ENCODE assay signal across 8 cellular contexts in the genomic region with DNA sequence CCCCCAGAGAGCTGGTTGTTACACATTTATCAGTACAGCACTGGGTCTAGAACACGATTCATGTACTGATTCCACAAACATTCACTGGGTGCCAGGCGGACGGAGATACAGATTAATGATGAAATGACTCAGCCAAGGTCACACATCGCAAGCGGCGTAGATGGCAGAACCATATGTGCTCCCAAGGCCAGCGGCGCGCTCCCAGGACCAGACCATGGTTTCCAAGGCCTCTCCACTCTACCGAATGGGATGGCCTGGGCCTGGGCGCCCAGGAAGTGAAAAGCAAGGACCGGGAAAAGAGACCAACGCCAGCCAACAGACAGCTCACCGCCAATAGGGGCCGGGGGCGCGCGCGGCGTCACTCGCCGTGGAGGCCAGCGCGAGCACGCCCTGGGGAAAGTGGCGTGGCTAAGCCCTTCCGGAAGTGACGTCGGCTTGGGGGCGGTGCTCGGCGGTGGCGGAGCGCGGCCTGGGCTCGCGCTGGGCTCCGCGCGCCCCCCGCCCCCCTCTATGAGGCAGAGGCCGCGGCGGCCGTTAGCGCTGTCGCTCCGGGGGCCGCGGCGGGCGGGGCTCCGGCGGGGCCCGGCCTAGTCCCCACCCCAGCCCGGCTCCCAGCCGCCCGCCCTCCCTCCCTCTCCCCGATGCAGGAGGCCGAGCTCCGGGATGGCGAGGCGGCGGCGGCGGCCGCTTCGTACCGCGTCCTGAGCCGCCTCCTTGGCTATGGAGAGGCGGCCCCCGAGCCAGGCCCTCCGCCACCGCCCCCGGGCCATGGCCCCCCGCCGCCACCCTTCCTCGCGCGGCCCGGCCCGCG. TPM values are rescaled to one million over a fixed set of nuclear protein-coding genes. Genes with fewer than 3 reads are reported as not detected.
DNase-seq lines count a peak whose midpoint lies in the region; ATAC-seq and TF ChIP-seq lines count a peak whose summit lies in the region.

A gene with protein sequence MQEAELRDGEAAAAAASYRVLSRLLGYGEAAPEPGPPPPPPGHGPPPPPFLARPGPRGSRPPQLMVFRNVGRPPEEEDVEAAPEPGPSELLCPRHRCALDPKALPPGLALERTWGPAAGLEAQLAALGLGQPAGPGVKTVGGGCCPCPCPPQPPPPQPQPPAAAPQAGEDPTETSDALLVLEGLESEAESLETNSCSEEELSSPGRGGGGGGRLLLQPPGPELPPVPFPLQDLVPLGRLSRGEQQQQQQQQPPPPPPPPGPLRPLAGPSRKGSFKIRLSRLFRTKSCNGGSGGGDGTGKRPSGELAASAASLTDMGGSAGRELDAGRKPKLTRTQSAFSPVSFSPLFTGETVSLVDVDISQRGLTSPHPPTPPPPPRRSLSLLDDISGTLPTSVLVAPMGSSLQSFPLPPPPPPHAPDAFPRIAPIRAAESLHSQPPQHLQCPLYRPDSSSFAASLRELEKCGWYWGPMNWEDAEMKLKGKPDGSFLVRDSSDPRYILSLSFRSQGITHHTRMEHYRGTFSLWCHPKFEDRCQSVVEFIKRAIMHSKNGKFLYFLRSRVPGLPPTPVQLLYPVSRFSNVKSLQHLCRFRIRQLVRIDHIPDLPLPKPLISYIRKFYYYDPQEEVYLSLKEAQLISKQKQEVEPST (plus strand): TSS at position 433 of the 811 bp plus-strand sequence. CDS start 209 bp downstream, at position 642.

- DNase-seq in DMS114 treated with DMSO at 0.1 percent for 48 hours (lab: John Stamatoyannopoulos, UW; ENCODE audit: unreplicated experiment): peak; percentile 91
- DNase-seq in OCI-M2 (lab: John Stamatoyannopoulos, UW; ENCODE audit: unreplicated experiment): peak; percentile 24
- peak; percentile 94 for DNase-seq in activated T-cell treated with anti-CD3 and anti-CD28 coated beads, Interleukin-2, amount 50 U/mL, for 1 hour
- peak; percentile 85 to 87 for DNase-seq in stimulated activated CD8-positive, alpha-beta memory T cell treated with anti-CD3 and anti-CD28 coated beads, Interleukin-7, amount 100 ng/mL, for 1 hour (ENCODE audit: low read depth in 2 of 2)

- ATAC-seq in GM21576 (IDR thresholded peaks at IDR 0.05; ENCODE audit: unreplicated experiment) (peak; percentile 83), esophagus mucosa (peak; percentile 93)

- H3K27me3 ChIP-seq in muscle layer of colon (ENCODE audit: control insufficient read depth in 1 of 2, insufficient read depth in 2 of 2, low read length in 2 of 2): no peaks in the 10 kb centered on the region

- peak within 1 kb of the TSS; percentile 75 to 82 for H3K4me3 ChIP-seq in muscle layer of colon (ENCODE audit: low read depth in 1 of 2, low read length in 2 of 2)

- TF ChIP-seq EP300 in Ishikawa (IDR thresholded peaks at IDR 0.05; ENCODE audit: borderline replicate concordance): no peak

- no peaks in the 10 kb centered on the region for H3K9me3 ChIP-seq in muscle layer of colon (ENCODE audit: low read length)

- H3K9ac ChIP-seq in muscle layer of colon (ENCODE audit: low read length): no peak within 1 kb of the TSS

- TF ChIP-seq RAD21 in Ishikawa (IDR thresholded peaks at IDR 0.05; ENCODE audit: low read depth): no peak

- no peaks in the 10 kb centered on the region for H3K36me3 ChIP-seq in muscle layer of colon (ENCODE audit: insufficient read depth, low read length)

- H3K27ac ChIP-seq in muscle layer of colon (ENCODE audit: low read depth, low read length): peak within 1 kb of the TSS; percentile 75

- H3K4me1 ChIP-seq in muscle layer of colon (ENCODE audit: insufficient read depth, low read length): peaks cover 32% of the 10 kb centered on the region

TF ChIP-seq in Ishikawa, 13 proteins besides CTCF, POLR2A, EP300 and RAD21:
- TF ChIP-seq, protein P1, sequence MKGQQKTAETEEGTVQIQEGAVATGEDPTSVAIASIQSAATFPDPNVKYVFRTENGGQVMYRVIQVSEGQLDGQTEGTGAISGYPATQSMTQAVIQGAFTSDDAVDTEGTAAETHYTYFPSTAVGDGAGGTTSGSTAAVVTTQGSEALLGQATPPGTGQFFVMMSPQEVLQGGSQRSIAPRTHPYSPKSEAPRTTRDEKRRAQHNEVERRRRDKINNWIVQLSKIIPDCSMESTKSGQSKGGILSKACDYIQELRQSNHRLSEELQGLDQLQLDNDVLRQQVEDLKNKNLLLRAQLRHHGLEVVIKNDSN (IDR thresholded peaks at IDR 0.05): no peak
- TF ChIP-seq ZBTB7A (IDR thresholded peaks at IDR 0.05; ENCODE audit: low read depth) (peak; percentile 18), FOXM1 (IDR thresholded peaks at IDR 0.05; ENCODE audit: borderline replicate concordance, low read depth) (no peak), YY1 (IDR thresholded peaks at IDR 0.05; ENCODE audit: low read depth) (no peak), EGR1 (IDR thresholded peaks at IDR 0.05) (no peak), TEAD4 (IDR thresholded peaks at IDR 0.05) (no peak), TCF12 (IDR thresholded peaks at IDR 0.05; ENCODE audit: low read depth) (no peak), TAF1 (IDR thresholded peaks at IDR 0.05; ENCODE audit: low read depth) (peak; percentile 55; the same call in 1 of the 2 replicates), CREB1 (IDR thresholded peaks at IDR 0.05; ENCODE audit: low read depth) (peak; percentile 71), NFIC (IDR thresholded peaks at IDR 0.05) (no peak)
- TF ChIP-seq, protein P2, sequence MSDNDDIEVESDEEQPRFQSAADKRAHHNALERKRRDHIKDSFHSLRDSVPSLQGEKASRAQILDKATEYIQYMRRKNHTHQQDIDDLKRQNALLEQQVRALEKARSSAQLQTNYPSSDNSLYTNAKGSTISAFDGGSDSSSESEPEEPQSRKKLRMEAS (IDR thresholded peaks at IDR 0.05): peak; percentile 84
- TF ChIP-seq, protein P3, sequence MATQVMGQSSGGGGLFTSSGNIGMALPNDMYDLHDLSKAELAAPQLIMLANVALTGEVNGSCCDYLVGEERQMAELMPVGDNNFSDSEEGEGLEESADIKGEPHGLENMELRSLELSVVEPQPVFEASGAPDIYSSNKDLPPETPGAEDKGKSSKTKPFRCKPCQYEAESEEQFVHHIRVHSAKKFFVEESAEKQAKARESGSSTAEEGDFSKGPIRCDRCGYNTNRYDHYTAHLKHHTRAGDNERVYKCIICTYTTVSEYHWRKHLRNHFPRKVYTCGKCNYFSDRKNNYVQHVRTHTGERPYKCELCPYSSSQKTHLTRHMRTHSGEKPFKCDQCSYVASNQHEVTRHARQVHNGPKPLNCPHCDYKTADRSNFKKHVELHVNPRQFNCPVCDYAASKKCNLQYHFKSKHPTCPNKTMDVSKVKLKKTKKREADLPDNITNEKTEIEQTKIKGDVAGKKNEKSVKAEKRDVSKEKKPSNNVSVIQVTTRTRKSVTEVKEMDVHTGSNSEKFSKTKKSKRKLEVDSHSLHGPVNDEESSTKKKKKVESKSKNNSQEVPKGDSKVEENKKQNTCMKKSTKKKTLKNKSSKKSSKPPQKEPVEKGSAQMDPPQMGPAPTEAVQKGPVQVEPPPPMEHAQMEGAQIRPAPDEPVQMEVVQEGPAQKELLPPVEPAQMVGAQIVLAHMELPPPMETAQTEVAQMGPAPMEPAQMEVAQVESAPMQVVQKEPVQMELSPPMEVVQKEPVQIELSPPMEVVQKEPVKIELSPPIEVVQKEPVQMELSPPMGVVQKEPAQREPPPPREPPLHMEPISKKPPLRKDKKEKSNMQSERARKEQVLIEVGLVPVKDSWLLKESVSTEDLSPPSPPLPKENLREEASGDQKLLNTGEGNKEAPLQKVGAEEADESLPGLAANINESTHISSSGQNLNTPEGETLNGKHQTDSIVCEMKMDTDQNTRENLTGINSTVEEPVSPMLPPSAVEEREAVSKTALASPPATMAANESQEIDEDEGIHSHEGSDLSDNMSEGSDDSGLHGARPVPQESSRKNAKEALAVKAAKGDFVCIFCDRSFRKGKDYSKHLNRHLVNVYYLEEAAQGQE (IDR thresholded peaks at IDR 0.05; ENCODE audit: low read depth): no peak
TF ChIP-seq in Ishikawa: peak in this region for 4.

RNA-seq across cellular contexts. Expression of the gene that starts here (rescaled TPM):
- 11.9 TPM for total RNA-seq in esophagus mucosa

Comparison
In these comparisons a context has a peak if more than half of its experiments do, and no peak if none do; other contexts are left out.
1. Peak in every context shown above with its lines: DNase-seq, ATAC-seq, H3K4me3 ChIP-seq and H3K27ac ChIP-seq.
2. DNase-seq: peak in every context shown above with its lines; median percentile 94 in activated T-cell treated with anti-CD3 and anti-CD28 coated beads, Interleukin-2, amount 50 U/mL, for 1 hour; 91 in DMS114 treated with DMSO at 0.1 percent for 48 hours; 86 in stimulated activated CD8-positive, alpha-beta memory T cell treated with anti-CD3 and anti-CD28 coated beads, Interleukin-7, amount 100 ng/mL, for 1 hour; 24 in OCI-M2.